In genomic region chr11:69905611-69906452, GRCh38 we compare ENCODE assay signal across 1 cellular context.
TF ChIP-seq lines count a peak whose summit lies in the region.

No MANE protein-coding gene starts in this region.

TF ChIP-seq in K562, 482 proteins besides CTCF, POLR2A, EP300 and RAD21 (continued from another document and continues in another):
- no peak for TF ChIP-seq MLX (CRISPR knock-in tag; conservative IDR thresholded peaks at IDR 0.05)
- TF ChIP-seq ZBTB43 (CRISPR knock-in tag; IDR thresholded peaks at IDR 0.05): no peak
- TF ChIP-seq PHTF2 (CRISPR knock-in tag; IDR thresholded peaks at IDR 0.05): no peak
- no peak for TF ChIP-seq THAP7 (CRISPR knock-in tag; IDR thresholded peaks at IDR 0.05)
- TF ChIP-seq ZNF449 (CRISPR knock-in tag; IDR thresholded peaks at IDR 0.05): peak; percentile 63; the same call in 1 of the 2 replicates
- peak; percentile 88 for TF ChIP-seq PML (IDR thresholded peaks at IDR 0.05; ENCODE audit: low read length)
- no peak for TF ChIP-seq FOXK1 (CRISPR knock-in tag; IDR thresholded peaks at IDR 0.05; ENCODE audit: borderline replicate concordance)
- TF ChIP-seq KDM1A (IDR thresholded peaks at IDR 0.05): peak; percentile 96 to 97
- TF ChIP-seq ILF3 (IDR thresholded peaks at IDR 0.05; ENCODE audit: borderline replicate concordance): no peak
- no peak for TF ChIP-seq CSDE1 (IDR thresholded peaks at IDR 0.05)
- no peak for TF ChIP-seq GTF2A2 (tag; IDR thresholded peaks at IDR 0.05)
- no peak for TF ChIP-seq CHD7 (IDR thresholded peaks at IDR 0.05; ENCODE audit: low read depth, low read length)
- no peak for TF ChIP-seq ZBTB9 (CRISPR knock-in tag; IDR thresholded peaks at IDR 0.05)
- TF ChIP-seq PCBP1 (IDR thresholded peaks at IDR 0.05; ENCODE audit: low read depth, low read length, poor library complexity, severe bottlenecking): no peak
- TF ChIP-seq PTBP1 (IDR thresholded peaks at IDR 0.05; ENCODE audit: low read depth, low read length): no peak
- TF ChIP-seq MCM2 (IDR thresholded peaks at IDR 0.05; ENCODE audit: low read depth): no peak
- no peak for TF ChIP-seq ZNF436 (CRISPR knock-in tag; IDR thresholded peaks at IDR 0.05)
- TF ChIP-seq RB1 (IDR thresholded peaks at IDR 0.05; ENCODE audit: low read depth): peak; percentile 59; the same call in 1 of the 2 replicates
- TF ChIP-seq NCOR1 (IDR thresholded peaks at IDR 0.05): peak; percentile 93
- no peak for TF ChIP-seq NCOA4 (IDR thresholded peaks at IDR 0.05; ENCODE audit: partially characterized antibody)
- TF ChIP-seq POLR3A (IDR thresholded peaks at IDR 0.05; ENCODE audit: borderline replicate concordance, extremely low read depth, insufficient read depth, insufficient read length): no peak
- TF ChIP-seq MECOM (CRISPR knock-in tag; IDR thresholded peaks at IDR 0.05): no peak
- TF ChIP-seq MEF2D (tag; conservative IDR thresholded peaks at IDR 0.05; ENCODE audit: low read depth): 0 out of 2 replicates have a peak, but pooled peaks have one; percentile 46
- no peak for TF ChIP-seq ZC3H11A (IDR thresholded peaks at IDR 0.05; ENCODE audit: low read depth, low read length)
- peak; percentile 86 for TF ChIP-seq BHLHE40 (IDR thresholded peaks at IDR 0.05; ENCODE audit: low read length)
- TF ChIP-seq SNIP1 (IDR thresholded peaks at IDR 0.05; ENCODE audit: low read depth): no peak
- no peak for TF ChIP-seq NR1H2 (CRISPR knock-in tag; IDR thresholded peaks at IDR 0.05)
- no peak for TF ChIP-seq ASH1L (IDR thresholded peaks at IDR 0.05; ENCODE audit: borderline replicate concordance, low read depth, partially characterized antibody)
- no peak for TF ChIP-seq POLR2B (IDR thresholded peaks at IDR 0.05; ENCODE audit: low read depth, partially characterized antibody)
- TF ChIP-seq SMC3 (conservative IDR thresholded peaks at IDR 0.05; ENCODE audit: insufficient read depth, low read depth, low read length): no peak
- no peak for TF ChIP-seq ZNF174 (CRISPR knock-in tag; IDR thresholded peaks at IDR 0.05)
- TF ChIP-seq ZNF217 (CRISPR knock-in tag; IDR thresholded peaks at IDR 0.05): no peak
- no peak for TF ChIP-seq C11orf30 (IDR thresholded peaks at IDR 0.05; ENCODE audit: low read depth)
- TF ChIP-seq ZNF12 (CRISPR knock-in tag; IDR thresholded peaks at IDR 0.05): no peak
- no peak for TF ChIP-seq ERF (CRISPR knock-in tag; IDR thresholded peaks at IDR 0.05)
- TF ChIP-seq ZNF232 (CRISPR knock-in tag; IDR thresholded peaks at IDR 0.05): no peak
- TF ChIP-seq BRD4 (IDR thresholded peaks at IDR 0.05): no peak
- no peak for TF ChIP-seq ZNF507 (tag; conservative IDR thresholded peaks at IDR 0.05)
- no peak for TF ChIP-seq MBD1 (CRISPR knock-in tag; IDR thresholded peaks at IDR 0.05)
- no peak for TF ChIP-seq ZFP1 (CRISPR knock-in tag; IDR thresholded peaks at IDR 0.05)
- TF ChIP-seq ZNF146 (CRISPR knock-in tag; IDR thresholded peaks at IDR 0.05; ENCODE audit: unreplicated experiment): no peak
- TF ChIP-seq PHB (CRISPR knock-in tag; IDR thresholded peaks at IDR 0.05): no peak
- no peak for TF ChIP-seq ZNF277 (CRISPR knock-in tag; IDR thresholded peaks at IDR 0.05; ENCODE audit: borderline replicate concordance)
- no peak; the same call in 1 of the 2 replicates for TF ChIP-seq SAFB (IDR thresholded peaks at IDR 0.05; ENCODE audit: borderline replicate concordance, low read depth, low read length)
- no peak for TF ChIP-seq ZC3H4 (CRISPR knock-in tag; IDR thresholded peaks at IDR 0.05; ENCODE audit: borderline replicate concordance)
- no peak for TF ChIP-seq FOXJ2 (tag; IDR thresholded peaks at IDR 0.05)
- TF ChIP-seq FOXK2 (conservative IDR thresholded peaks at IDR 0.05 in 1 of 2, IDR thresholded peaks at IDR 0.05 in 1 of 2; ENCODE audit: low read depth in 2 of 2): no peak
- TF ChIP-seq ZNF75A (CRISPR knock-in tag; IDR thresholded peaks at IDR 0.05): no peak
- TF ChIP-seq MBD2 (IDR thresholded peaks at IDR 0.05; ENCODE audit: borderline replicate concordance, low read depth): peak; percentile 36; the same call in 1 of the 2 replicates
- no peak for TF ChIP-seq HNRNPLL (IDR thresholded peaks at IDR 0.05; ENCODE audit: low read depth, low read length, poor library complexity, severe bottlenecking)
